ENCODE assay signal across 11 cellular contexts in the genomic region with DNA sequence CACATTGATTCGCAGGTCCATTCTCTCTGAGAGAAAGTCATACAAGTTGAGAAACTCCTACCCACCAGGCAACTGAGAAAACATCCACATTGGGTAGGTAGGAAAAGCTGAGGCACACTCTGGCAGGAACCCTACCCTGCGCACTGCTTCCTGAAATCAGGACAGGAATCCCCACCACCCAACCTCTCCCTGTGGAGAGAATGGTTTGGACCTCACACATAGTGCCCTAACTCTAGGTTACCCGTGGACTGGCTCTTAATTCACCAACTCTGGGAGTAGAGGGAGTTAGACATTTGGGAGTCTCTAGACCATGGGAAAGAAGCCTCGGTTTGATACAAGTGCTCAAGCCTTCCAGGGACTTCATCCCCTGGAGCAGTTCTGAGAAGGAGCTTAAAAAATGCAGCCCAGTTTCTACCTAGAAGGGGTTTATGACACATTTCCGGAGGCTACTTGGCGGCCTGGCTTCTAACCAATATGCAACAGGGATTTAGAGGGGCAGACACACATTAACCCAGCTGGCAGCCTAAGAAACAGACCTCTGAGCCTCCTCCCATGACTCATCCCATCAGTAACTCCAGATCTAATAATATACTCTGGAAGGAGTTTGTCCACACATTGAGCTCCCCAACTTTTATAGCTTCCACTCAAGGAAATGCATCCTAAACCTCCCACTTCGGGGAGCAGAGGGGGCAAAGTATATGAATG.
DNase-seq lines count a peak whose midpoint lies in the region; TF ChIP-seq lines count a peak whose summit lies in the region.
"Had no signal": no experiment of that assay in that cellular context is flagged by ENCODE, and none has a peak within 500 bp of the region (broad histone marks: within the 10 kb centered on the region; RNA-seq: fewer than 3 reads in every experiment).

No MANE protein-coding gene starts in this region.

- no peak for TF ChIP-seq CTCF in RWPE1 (conservative IDR thresholded peaks at IDR 0.05; ENCODE audit: low read depth)
- no peak for TF ChIP-seq CTCF in fibroblast of pulmonary artery (IDR thresholded peaks at IDR 0.05; ENCODE audit: low read length, missing control alignments)
- TF ChIP-seq CTCF in ascending aorta (IDR thresholded peaks at IDR 0.05): no peak

- H3K4me3 ChIP-seq in fibroblast of pulmonary artery (replicated peaks; ENCODE audit: low read depth, low read length) (no peak overlapping the region), ascending aorta (no peak overlapping the region)
- H3K4me3 ChIP-seq: K562 had no signal

- CTCF ChIA-PET in RWPE1 (lab: Yijun Ruan, JAX): no interaction called here

- no peaks in the 10 kb centered on the region for H3K36me3 ChIP-seq in ascending aorta

- H3K27me3 ChIP-seq in ascending aorta: no peaks in the 10 kb centered on the region

- peak overlapping the region; percentile 43; the same call in 1 of the 2 replicates for H3K27ac ChIP-seq in RWPE1
- no peak overlapping the region for H3K27ac ChIP-seq in ascending aorta
- H3K27ac ChIP-seq: 22Rv1 had no signal

- POLR2A ChIA-PET in RWPE1 (lab: Yijun Ruan, JAX; ENCODE audit: low non-redundant PET): no interaction called here

- DNase-seq in NCI-H82 (lab: John Stamatoyannopoulos, UW) (peak; percentile 24), NCI-H82 treated with DMSO at 0.1 percent for 48 hours (lab: John Stamatoyannopoulos, UW; ENCODE audit: unreplicated experiment) (no peak), RWPE1 (ENCODE audit: low spot score) (peak; percentile 13), fibroblast of pulmonary artery (ENCODE audit: low read depth) (peak; percentile 69), stromal cell of bone marrow (ENCODE audit: low read depth) (peak; percentile 69), ascending aorta (ENCODE audit: low spot score in 2 of 2) (no peak), NCI-H510A (lab: John Stamatoyannopoulos, UW) (no peak)
- no peak for DNase-seq in activated CD8-positive, alpha-beta memory T cell treated with anti-CD3 and anti-CD28 coated beads, Interleukin-2, amount 50 U/mL, for 48 hours
- DNase-seq: activated naive CD4-positive, alpha-beta T cell had no signal

- intact Hi-C loops in ascending aorta (cut with DNase I): no loop called here

- no peaks in the 10 kb centered on the region for H3K4me1 ChIP-seq in ascending aorta

- no peaks in the 10 kb centered on the region for H3K9me3 ChIP-seq in ascending aorta

Comparison
In these comparisons a context has a peak if more than half of its experiments do, and no peak if none do; other contexts are left out.
1. DNase-seq: peak in NCI-H82 (single experiment), RWPE1 (single experiment), fibroblast of pulmonary artery (single experiment) and stromal cell of bone marrow (single experiment); none in NCI-H82 treated with DMSO at 0.1 percent for 48 hours (single experiment), ascending aorta (0 of 2), NCI-H510A (single experiment) and activated CD8-positive, alpha-beta memory T cell treated with anti-CD3 and anti-CD28 coated beads, Interleukin-2, amount 50 U/mL, for 48 hours (single experiment).